In the genomic region with DNA sequence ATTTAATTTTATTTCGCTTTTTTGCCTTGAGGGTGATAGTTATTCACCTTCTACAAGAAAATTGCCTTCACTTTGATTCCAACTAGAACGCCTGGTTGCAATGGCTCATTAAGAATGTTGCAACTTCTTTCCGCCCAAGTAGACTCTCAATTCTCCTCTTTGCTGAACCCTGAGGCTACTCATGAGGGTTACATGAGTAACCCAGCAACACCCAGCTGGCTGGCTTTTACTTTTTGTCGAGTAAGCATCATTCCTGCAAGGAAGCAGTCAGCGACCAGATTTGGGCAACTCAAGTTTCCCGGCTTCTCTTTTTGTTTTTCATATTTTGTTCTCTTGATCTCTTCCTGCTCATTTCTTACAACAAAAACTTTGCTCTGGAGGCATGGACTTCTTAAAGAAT, we compare ENCODE assay signal across 26 cellular contexts.
"Had no signal": no experiment of that assay in that cellular context is flagged by ENCODE, and none has a peak within 500 bp of the region (broad histone marks: within the 10 kb centered on the region; RNA-seq: fewer than 3 reads in every experiment).

No MANE protein-coding gene starts in this region.

- DNase-seq: activated CD4-positive, alpha-beta T cell treated with anti-CD3 and anti-CD28 coated beads for 4 hours; activated CD4-positive, CD25-positive, alpha-beta regulatory T cell; activated CD8-positive, alpha-beta memory T cell treated with anti-CD3 and anti-CD28 coated beads, Interleukin-2, amount 10 ng/mL, durations not matched to agents 7 days and 5 days; activated CD8-positive, alpha-beta T cell treated with anti-CD3 and anti-CD28 coated beads for 36 hours; activated effector memory CD4-positive, alpha-beta T cell treated with anti-CD3 and anti-CD28 coated beads, Interleukin-2, amount 50 U/mL, for 16 hours; activated naive CD4-positive, alpha-beta T cell treated with anti-CD3 and anti-CD28 coated beads, Interleukin-2, amount 50 U/mL, for 16 hours; activated naive CD8-positive, alpha-beta T cell treated with anti-CD3 and anti-CD28 coated beads, Interleukin-2, amount 50 U/mL, for 24 hours; activated T-cell treated with anti-CD3 and anti-CD28 coated beads for 4 hours; body of pancreas; caudate nucleus; effector CD4-positive, alpha-beta T cell; gastrocnemius medialis; hippocampal formation; left cardiac atrium; naive thymus-derived CD4-positive, alpha-beta T cell; occipital lobe; small intestine; stimulated activated CD4-positive, alpha-beta T cell treated with anti-CD3 and anti-CD28 coated beads, Interleukin-2, amount 100 ng/mL, for 24 hours; stomach had no signal

- ATAC-seq: activated CD8-positive, alpha-beta memory T cell treated with anti-CD3 and anti-CD28 coated beads, Interleukin-2, amount 10 ng/mL, durations not matched to agents 7 days and 5 days; activated CD8-positive, alpha-beta T cell treated with anti-CD3 and anti-CD28 coated beads for 36 hours; activated naive CD8-positive, alpha-beta T cell treated with anti-CD3 and anti-CD28 coated beads, Interleukin-2, amount 50 U/mL, for 24 hours; body of pancreas; gastrocnemius medialis; left cardiac atrium; naive thymus-derived CD4-positive, alpha-beta T cell; sciatic nerve; stimulated activated memory B cell treated with anti-CD40 and anti-IgM and Interleukin-4, amounts not matched to agents 10 μg/mL and 1 μg/mL and 100 μg/mL, for 72 hours had no signal

- H3K4me3 ChIP-seq: body of pancreas, gastrocnemius medialis, stomach, suprapubic skin, tibial nerve had no signal

- H3K27me3 ChIP-seq: body of pancreas, gastrocnemius medialis, stomach, suprapubic skin, tibial nerve had no signal

- H3K4me3 Mint-ChIP-seq: activated CD8-positive, alpha-beta memory T cell treated with anti-CD3 and anti-CD28 coated beads, Interleukin-2, amount 10 ng/mL, durations not matched to agents 7 days and 5 days; activated CD8-positive, alpha-beta T cell treated with anti-CD3 and anti-CD28 coated beads for 36 hours; activated naive CD8-positive, alpha-beta T cell treated with anti-CD3 and anti-CD28 coated beads, Interleukin-2, amount 50 U/mL, for 24 hours; dendritic cell treated with granulocyte-macrophage colony-stimulating factor and Interleukin-4, amounts not matched to agents 40 ng/mL and 50 ng/mL, for 4 days; naive thymus-derived CD4-positive, alpha-beta T cell; neural crest cell; stimulated activated memory B cell treated with anti-CD40 and anti-IgM and Interleukin-4, amounts not matched to agents 10 μg/mL and 1 μg/mL and 100 μg/mL, for 72 hours had no signal

- H3K27me3 Mint-ChIP-seq: activated CD8-positive, alpha-beta memory T cell treated with anti-CD3 and anti-CD28 coated beads, Interleukin-2, amount 10 ng/mL, durations not matched to agents 7 days and 5 days; activated CD8-positive, alpha-beta T cell treated with anti-CD3 and anti-CD28 coated beads for 36 hours; activated naive CD8-positive, alpha-beta T cell treated with anti-CD3 and anti-CD28 coated beads, Interleukin-2, amount 50 U/mL, for 24 hours; dendritic cell treated with granulocyte-macrophage colony-stimulating factor and Interleukin-4, amounts not matched to agents 40 ng/mL and 50 ng/mL, for 4 days; naive thymus-derived CD4-positive, alpha-beta T cell; stimulated activated memory B cell treated with anti-CD40 and anti-IgM and Interleukin-4, amounts not matched to agents 10 μg/mL and 1 μg/mL and 100 μg/mL, for 72 hours had no signal

- H3K4me1 ChIP-seq: body of pancreas, gastrocnemius medialis, stomach, suprapubic skin, tibial nerve had no signal

- H3K36me3 Mint-ChIP-seq: activated CD8-positive, alpha-beta memory T cell treated with anti-CD3 and anti-CD28 coated beads, Interleukin-2, amount 10 ng/mL, durations not matched to agents 7 days and 5 days; naive thymus-derived CD4-positive, alpha-beta T cell; stimulated activated memory B cell treated with anti-CD40 and anti-IgM and Interleukin-4, amounts not matched to agents 10 μg/mL and 1 μg/mL and 100 μg/mL, for 72 hours had no signal

- H3K27ac Mint-ChIP-seq: activated CD8-positive, alpha-beta memory T cell treated with anti-CD3 and anti-CD28 coated beads, Interleukin-2, amount 10 ng/mL, durations not matched to agents 7 days and 5 days; activated CD8-positive, alpha-beta T cell treated with anti-CD3 and anti-CD28 coated beads for 36 hours; activated naive CD8-positive, alpha-beta T cell treated with anti-CD3 and anti-CD28 coated beads, Interleukin-2, amount 50 U/mL, for 24 hours; dendritic cell treated with granulocyte-macrophage colony-stimulating factor and Interleukin-4, amounts not matched to agents 40 ng/mL and 50 ng/mL, for 4 days; naive thymus-derived CD4-positive, alpha-beta T cell; stimulated activated memory B cell treated with anti-CD40 and anti-IgM and Interleukin-4, amounts not matched to agents 10 μg/mL and 1 μg/mL and 100 μg/mL, for 72 hours had no signal

- H3K4me1 Mint-ChIP-seq: activated CD8-positive, alpha-beta memory T cell treated with anti-CD3 and anti-CD28 coated beads, Interleukin-2, amount 10 ng/mL, durations not matched to agents 7 days and 5 days; activated naive CD8-positive, alpha-beta T cell treated with anti-CD3 and anti-CD28 coated beads, Interleukin-2, amount 50 U/mL, for 24 hours; naive thymus-derived CD4-positive, alpha-beta T cell; neural crest cell; stimulated activated memory B cell treated with anti-CD40 and anti-IgM and Interleukin-4, amounts not matched to agents 10 μg/mL and 1 μg/mL and 100 μg/mL, for 72 hours had no signal

- H3K36me3 ChIP-seq: gastrocnemius medialis, stomach, suprapubic skin, tibial nerve had no signal

- H3K27ac ChIP-seq: body of pancreas, gastrocnemius medialis, stomach, suprapubic skin, tibial nerve had no signal

- FAIRE-seq: endometrium, small intestine had no signal

- H3K9me3 ChIP-seq: body of pancreas, gastrocnemius medialis, stomach, suprapubic skin, tibial nerve had no signal
